In genomic region chr18:74172697-74173433, GRCh38 we compare ENCODE assay signal across 1 cellular context.
TF ChIP-seq lines count a peak whose summit lies in the region.

No MANE protein-coding gene starts in this region.

TF ChIP-seq in A549, 52 proteins besides CTCF, POLR2A, EP300 and RAD21 (continued from another document):
- TF ChIP-seq, protein P1, sequence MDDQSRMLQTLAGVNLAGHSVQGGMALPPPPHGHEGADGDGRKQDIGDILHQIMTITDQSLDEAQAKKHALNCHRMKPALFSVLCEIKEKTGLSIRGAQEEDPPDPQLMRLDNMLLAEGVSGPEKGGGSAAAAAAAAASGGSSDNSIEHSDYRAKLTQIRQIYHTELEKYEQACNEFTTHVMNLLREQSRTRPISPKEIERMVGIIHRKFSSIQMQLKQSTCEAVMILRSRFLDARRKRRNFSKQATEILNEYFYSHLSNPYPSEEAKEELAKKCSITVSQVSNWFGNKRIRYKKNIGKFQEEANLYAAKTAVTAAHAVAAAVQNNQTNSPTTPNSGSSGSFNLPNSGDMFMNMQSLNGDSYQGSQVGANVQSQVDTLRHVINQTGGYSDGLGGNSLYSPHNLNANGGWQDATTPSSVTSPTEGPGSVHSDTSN (IDR thresholded peaks at IDR 0.05): no peak
- TF ChIP-seq CEBPB (IDR thresholded peaks at IDR 0.05): no peak
- TF ChIP-seq, protein P2, sequence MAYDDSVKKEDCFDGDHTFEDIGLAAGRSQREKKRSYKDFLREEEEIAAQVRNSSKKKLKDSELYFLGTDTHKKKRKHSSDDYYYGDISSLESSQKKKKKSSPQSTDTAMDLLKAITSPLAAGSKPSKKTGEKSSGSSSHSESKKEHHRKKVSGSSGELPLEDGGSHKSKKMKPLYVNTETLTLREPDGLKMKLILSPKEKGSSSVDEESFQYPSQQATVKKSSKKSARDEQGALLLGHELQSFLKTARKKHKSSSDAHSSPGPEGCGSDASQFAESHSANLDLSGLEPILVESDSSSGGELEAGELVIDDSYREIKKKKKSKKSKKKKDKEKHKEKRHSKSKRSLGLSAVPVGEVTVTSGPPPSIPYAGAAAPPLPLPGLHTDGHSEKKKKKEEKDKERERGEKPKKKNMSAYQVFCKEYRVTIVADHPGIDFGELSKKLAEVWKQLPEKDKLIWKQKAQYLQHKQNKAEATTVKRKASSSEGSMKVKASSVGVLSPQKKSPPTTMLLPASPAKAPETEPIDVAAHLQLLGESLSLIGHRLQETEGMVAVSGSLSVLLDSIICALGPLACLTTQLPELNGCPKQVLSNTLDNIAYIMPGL (CRISPR knock-in tag; IDR thresholded peaks at IDR 0.05; ENCODE audit: borderline replicate concordance): no peak
- TF ChIP-seq HOXA7 (CRISPR knock-in tag; IDR thresholded peaks at IDR 0.05): no peak
- no peak for TF ChIP-seq USF2 (IDR thresholded peaks at IDR 0.05)
